In the genomic region with DNA sequence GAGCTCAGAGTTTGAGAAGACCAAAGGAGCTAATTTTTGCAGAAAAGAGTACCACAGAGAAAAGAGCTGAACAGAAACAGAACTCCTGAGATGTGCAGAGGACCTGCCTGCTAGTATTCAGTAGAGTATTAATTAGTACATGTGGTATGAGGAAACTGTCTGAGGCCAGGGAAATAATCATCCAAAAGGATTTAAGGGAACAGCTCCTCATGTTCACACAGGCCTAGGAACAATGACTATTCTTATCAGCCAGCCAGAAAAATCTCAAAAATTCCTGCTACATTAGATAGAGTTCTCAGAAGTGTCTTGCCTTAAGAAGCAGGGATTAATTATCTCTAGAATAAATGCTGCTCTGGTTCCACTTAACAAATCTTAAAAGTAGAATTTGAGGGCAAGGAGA, we compare ENCODE assay signal across 16 cellular contexts. TPM values are rescaled to one million over a fixed set of nuclear protein-coding genes. Genes with fewer than 3 reads are reported as not detected.
"Had no signal": no experiment of that assay in that cellular context is flagged by ENCODE, and none has a peak within 500 bp of the region (broad histone marks: within the 10 kb centered on the region; RNA-seq: fewer than 3 reads in every experiment).

No MANE protein-coding gene starts in this region.

- H3K4me3 Mint-ChIP-seq: activated CD4-positive, alpha-beta T cell treated with anti-CD3 and anti-CD28 coated beads, Interleukin-2, amount 10 ng/mL, durations not matched to agents 7 days and 5 days; activated naive CD8-positive, alpha-beta T cell treated with anti-CD3 and anti-CD28 coated beads for 36 hours; activated T-helper 1 cell treated with anti-CD3 and anti-CD28 coated beads, Interleukin-12 subunit alpha, Interleukin-12 subunit beta, Interleukin-2, Interleukin-4 antibody, amounts not matched to agents 30 ng/mL and 10 ng/mL and 1 ng/mL, durations not matched to agents 14 hours and 24 hours and 36 hours; nephron; stimulated activated naive CD8-positive, alpha-beta T cell treated with anti-CD3 and anti-CD28 coated beads, Interleukin-15, amount 100 ng/mL, for 72 hours had no signal

- H3K9me3 Mint-ChIP-seq: activated CD4-positive, alpha-beta T cell treated with anti-CD3 and anti-CD28 coated beads, Interleukin-2, amount 10 ng/mL, durations not matched to agents 7 days and 5 days; activated naive CD8-positive, alpha-beta T cell treated with anti-CD3 and anti-CD28 coated beads for 36 hours; activated T-helper 1 cell treated with anti-CD3 and anti-CD28 coated beads, Interleukin-12 subunit alpha, Interleukin-12 subunit beta, Interleukin-2, Interleukin-4 antibody, amounts not matched to agents 30 ng/mL and 10 ng/mL and 1 ng/mL, durations not matched to agents 14 hours and 24 hours and 36 hours; nephron; stimulated activated naive CD8-positive, alpha-beta T cell treated with anti-CD3 and anti-CD28 coated beads, Interleukin-15, amount 100 ng/mL, for 72 hours had no signal

- H3K4me1 Mint-ChIP-seq: activated CD4-positive, alpha-beta T cell treated with anti-CD3 and anti-CD28 coated beads, Interleukin-2, amount 10 ng/mL, durations not matched to agents 7 days and 5 days; activated naive CD8-positive, alpha-beta T cell treated with anti-CD3 and anti-CD28 coated beads for 36 hours; nephron; stimulated activated naive CD8-positive, alpha-beta T cell treated with anti-CD3 and anti-CD28 coated beads, Interleukin-15, amount 100 ng/mL, for 72 hours had no signal

- H3K27ac ChIP-seq: esophagus muscularis mucosa, left lung, prostate gland, right lobe of liver, SJCRH30 had no signal

- H3K36me3 Mint-ChIP-seq: activated naive CD8-positive, alpha-beta T cell treated with anti-CD3 and anti-CD28 coated beads for 36 hours had no signal

- ATAC-seq: left lung; right lobe of liver; stimulated activated naive CD8-positive, alpha-beta T cell treated with anti-CD3 and anti-CD28 coated beads, Interleukin-15, amount 100 ng/mL, for 72 hours had no signal

- DNase-seq: activated CD4-positive, alpha-beta T cell treated with anti-CD3 and anti-CD28 coated beads, Interleukin-2, amount 10 ng/mL, durations not matched to agents 7 days and 5 days; activated CD4-positive, CD25-positive, alpha-beta regulatory T cell; activated naive CD8-positive, alpha-beta T cell treated with anti-CD3 and anti-CD28 coated beads for 36 hours; foreskin fibroblast; left lung; mesenchymal stem cell; occipital lobe; right lobe of liver; SJCRH30; stimulated activated naive CD8-positive, alpha-beta T cell treated with anti-CD3 and anti-CD28 coated beads, Interleukin-15, amount 100 ng/mL, for 72 hours; T-helper 2 cell had no signal

- H3K4me3 ChIP-seq: esophagus muscularis mucosa, left lung, prostate gland, right lobe of liver, SJCRH30, smooth muscle cell had no signal

- H3K27ac Mint-ChIP-seq: activated CD4-positive, alpha-beta T cell treated with anti-CD3 and anti-CD28 coated beads, Interleukin-2, amount 10 ng/mL, durations not matched to agents 7 days and 5 days; activated naive CD8-positive, alpha-beta T cell treated with anti-CD3 and anti-CD28 coated beads for 36 hours; activated T-helper 1 cell treated with anti-CD3 and anti-CD28 coated beads, Interleukin-12 subunit alpha, Interleukin-12 subunit beta, Interleukin-2, Interleukin-4 antibody, amounts not matched to agents 30 ng/mL and 10 ng/mL and 1 ng/mL, durations not matched to agents 14 hours and 24 hours and 36 hours; nephron; stimulated activated naive CD8-positive, alpha-beta T cell treated with anti-CD3 and anti-CD28 coated beads, Interleukin-15, amount 100 ng/mL, for 72 hours had no signal

RNA-seq across cellular contexts. Expression of a gene that starts 36.4 kb away (rescaled TPM):
- total RNA-seq: activated CD4-positive, alpha-beta T cell treated with anti-CD3 and anti-CD28 coated beads, Interleukin-2, amount 10 ng/mL, durations not matched to agents 7 days and 5 days; activated T-helper 1 cell treated with anti-CD3 and anti-CD28 coated beads, Interleukin-12 subunit alpha, Interleukin-12 subunit beta, Interleukin-2, Interleukin-4 antibody, amounts not matched to agents 30 ng/mL and 10 ng/mL and 1 ng/mL, durations not matched to agents 14 hours and 24 hours and 36 hours had no signal
